In the genomic region with DNA sequence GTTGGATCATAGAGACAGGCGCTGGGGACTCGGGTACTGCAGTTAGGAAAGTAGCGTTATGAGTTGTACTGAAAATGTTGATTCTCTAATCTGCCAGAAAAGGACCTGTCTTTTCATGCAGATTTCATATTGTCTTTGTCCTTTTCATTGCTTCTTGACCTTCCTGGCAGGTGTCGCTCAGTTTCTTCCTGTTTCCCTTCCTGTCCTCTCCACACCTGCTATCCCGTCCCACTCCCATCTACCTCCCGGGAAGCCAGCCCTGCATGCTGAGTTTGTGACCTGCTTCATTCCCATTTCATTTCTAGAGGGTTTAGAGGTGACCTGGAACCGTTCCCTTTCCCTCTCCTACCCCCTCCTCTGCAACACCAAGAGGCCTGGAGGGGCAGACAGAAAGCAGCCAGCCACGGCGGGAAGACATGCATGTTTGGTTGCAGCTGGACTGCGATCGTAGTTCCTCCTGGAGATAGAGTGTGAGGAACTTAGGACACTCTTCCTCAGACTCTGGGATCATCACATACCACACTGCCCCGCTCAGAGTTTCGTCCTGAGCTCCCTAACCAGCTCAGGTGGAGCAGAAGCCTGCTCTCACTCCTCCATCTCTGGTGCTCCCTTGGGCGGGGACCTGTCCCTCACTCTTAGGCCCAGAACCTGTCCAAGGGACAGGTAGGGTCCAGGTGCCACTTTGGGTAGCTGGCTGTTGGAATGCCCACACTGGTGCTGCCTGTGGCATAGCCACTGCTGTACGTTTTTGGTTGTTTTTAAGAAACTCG, we compare ENCODE assay signal across 21 cellular contexts. TPM values are rescaled to one million over a fixed set of nuclear protein-coding genes. Genes with fewer than 3 reads are reported as not detected.
A peak's percentile ranks its signal among the peaks of the same experiment; 100 is the strongest.
DNase-seq lines count a peak whose midpoint lies in the region; ATAC-seq, FAIRE-seq and TF ChIP-seq lines count a peak whose summit lies in the region.
"Had no signal": no experiment of that assay in that cellular context is flagged by ENCODE, and none has a peak within 500 bp of the region (broad histone marks: within the 10 kb centered on the region; RNA-seq: fewer than 3 reads in every experiment).

No MANE protein-coding gene starts in this region.

- H3K9me2 ChIP-seq in GM23338 (ENCODE audit: insufficient read depth) (no peaks in the 10 kb centered on the region), hepatocyte (replicated peaks; ENCODE audit: insufficient read depth) (no peaks in the 10 kb centered on the region)

- TF ChIP-seq RAD21 in HepG2 (CRISPR knock-in tag; IDR thresholded peaks at IDR 0.05), result no peak

- no peak for FAIRE-seq in HepG2 (lab: Jason Lieb, UNC)
- FAIRE-seq: A204.1, G401.6 had no signal

- no peaks in the 10 kb centered on the region; the same call in 1 of the 2 replicates for H4K20me1 ChIP-seq in GM23338 (replicated peaks; ENCODE audit: insufficient read depth)
- H4K20me1 ChIP-seq in HepG2 (ENCODE audit: insufficient read depth, low read length), result no peaks in the 10 kb centered on the region
- no peaks in the 10 kb centered on the region for H4K20me1 ChIP-seq in hepatocyte (ENCODE audit: insufficient read depth, poor library complexity, severe bottlenecking)

- H3K79me2 ChIP-seq in GM23338 (replicated peaks; ENCODE audit: insufficient read depth) (no peaks in the 10 kb centered on the region), HepG2 (ENCODE audit: insufficient read depth, low read length) (no peaks in the 10 kb centered on the region), hepatocyte (no peaks in the 10 kb centered on the region)

- ATAC-seq in GM23338 (peak; percentile 63), HepG2 (no peak; the same call in 2 of the 3 replicates)

- no peak for TF ChIP-seq CTCF in GM23338 (conservative IDR thresholded peaks at IDR 0.05; ENCODE audit: low read depth in 2 of 2)
- TF ChIP-seq CTCF in endodermal cell (conservative IDR thresholded peaks at IDR 0.05), result no peak
- no peak for TF ChIP-seq CTCF in HepG2 (CRISPR knock-in tag; IDR thresholded peaks at IDR 0.05)
- no peak for TF ChIP-seq CTCF in hepatocyte (IDR thresholded peaks at IDR 0.05; ENCODE audit: poor library complexity)

- BruUV-seq in HepG2 (replicated peaks; lab: Mats Ljungman, UMichigan), result no TSS peak

- H3K27ac ChIP-seq in GM23338 (ENCODE audit: low read depth) (peak overlapping the region; percentile 78), endodermal cell (ENCODE audit: low read depth, low read length) (no peak overlapping the region), HepG2 (ENCODE audit: extremely low read length, insufficient read depth, low read length) (no peak overlapping the region), hepatocyte (no peak overlapping the region)
- H3K27ac ChIP-seq: C4-2B, SK-N-MC had no signal

- no peaks in the 10 kb centered on the region for H3K9me3 ChIP-seq in endodermal cell (ENCODE audit: control insufficient read depth, low read length)
- no peaks in the 10 kb centered on the region for H3K9me3 ChIP-seq in HepG2 (ENCODE audit: low read length)
- no peaks in the 10 kb centered on the region for H3K9me3 ChIP-seq in hepatocyte (ENCODE audit: low read depth)

- H3F3A ChIP-seq in GM23338 (replicated peaks; ENCODE audit: low read depth), result 0 out of 2 replicates have a peak, but pooled peaks cover 10% of the 10 kb centered on the region

- H3K36me3 ChIP-seq in GM23338 (ENCODE audit: insufficient read depth) (peaks cover 4% of the 10 kb centered on the region; the same call in 1 of the 2 replicates), endodermal cell (ENCODE audit: control insufficient read depth, insufficient read depth, low read length) (peaks cover 20% of the 10 kb centered on the region), HepG2 (replicated peaks in 1 of 2; ENCODE audit: control insufficient read depth in 1 of 2, insufficient read depth in 2 of 2, low read length in 2 of 2) (peaks cover 13 to 27% of the 10 kb centered on the region in 2 experiments; a peak in 4 of 5 replicates), hepatocyte (replicated peaks; ENCODE audit: insufficient read depth, low read depth) (peaks cover 5% of the 10 kb centered on the region)

- intact Hi-C loops in HepG2 (cut with micrococcal nuclease; ENCODE audit: unreplicated experiment), result no loop called here

- H3K4me2 ChIP-seq in GM23338 (peak overlapping the region; percentile 70), HepG2 (ENCODE audit: low read depth, low read length) (no peak overlapping the region), hepatocyte (no peak overlapping the region)

- no peaks in the 10 kb centered on the region for H3K27me3 ChIP-seq in GM23338 (ENCODE audit: insufficient read depth)
- H3K27me3 ChIP-seq in endodermal cell (ENCODE audit: control insufficient read depth, insufficient read depth, low read length, poor library complexity, severe bottlenecking), result no peaks in the 10 kb centered on the region
- H3K27me3 ChIP-seq in HepG2 (ENCODE audit: control insufficient read depth in 1 of 2, insufficient read depth in 2 of 2, low read length in 2 of 2), result no peaks in the 10 kb centered on the region; a peak in 1 of 5 replicates
- H3K27me3 ChIP-seq in hepatocyte, result no peaks in the 10 kb centered on the region

- DNase-seq in GM23338 (ENCODE audit: low spot score) (peak; percentile 58), NCI-H146 (lab: John Stamatoyannopoulos, UW) (peak; percentile 59), endodermal cell (peak; percentile 63), HepG2 (ENCODE audit: low spot score) (no peak), hepatocyte (ENCODE audit: low spot score) (no peak), NCI-H748 treated with DMSO at 0.1 percent for 48 hours (lab: John Stamatoyannopoulos, UW) (no peak)
- no peak for DNase-seq in stimulated activated CD4-positive, alpha-beta T cell treated with anti-CD3 and anti-CD28 coated beads, Interleukin-2, amount 100 ng/mL, for 48 hours
- DNase-seq in activated CD4-positive, CD25-positive, alpha-beta regulatory T cell treated with anti-CD3 and anti-CD28 coated beads, Interleukin-2, amount 50 U/mL, for 72 hours, result no peak
- DNase-seq: Calu3; CD8-positive, alpha-beta memory T cell; GOT3; KG1; NCI-H1092 treated with DMSO at 0.1 percent for 48 hours; NCI-H1436 treated with DMSO at 0.1 percent for 48 hours; NCI-H2029 treated with DMSO at 0.1 percent for 48 hours; NCI-H446; SHP77 had no signal

- H3K27ac Mint-ChIP-seq in GM23338 (peak overlapping the region; percentile 84), endodermal cell (peak overlapping the region; percentile 57)
- H3K27ac Mint-ChIP-seq: CD8-positive, alpha-beta memory T cell had no signal

- POLR2A ChIA-PET in HepG2 (lab: Yijun Ruan, JAX), result interaction anchor here (0.9 to 1.8 kb wide), 2 partner anchors 10 kb away, joined by 4 to 5 read pairs; no protein-coding TSS in a partner anchor

- H3K4me3 ChIP-seq in GM23338 (peak overlapping the region; percentile 32), endodermal cell (ENCODE audit: low read length) (no peak overlapping the region), HepG2 (replicated peaks in 1 of 3; ENCODE audit: insufficient read depth in 1 of 3, low read depth in 2 of 3, low read length in 3 of 3) (no peak overlapping the region), hepatocyte (no peak overlapping the region)
- H3K4me3 ChIP-seq: SK-N-MC had no signal

- H3K4me1 ChIP-seq in GM23338 (ENCODE audit: insufficient read depth), result peaks cover 34% of the 10 kb centered on the region
- no peaks in the 10 kb centered on the region for H3K4me1 ChIP-seq in endodermal cell (ENCODE audit: control insufficient read depth, insufficient read depth, low read length)
- H3K4me1 ChIP-seq in HepG2 (ENCODE audit: insufficient read depth, low read length), result no peaks in the 10 kb centered on the region
- no peaks in the 10 kb centered on the region for H3K4me1 ChIP-seq in hepatocyte (ENCODE audit: insufficient read depth)

- H3K4me1 Mint-ChIP-seq in GM23338 (peaks cover 45% of the 10 kb centered on the region), endodermal cell (peaks cover 15% of the 10 kb centered on the region)
- H3K4me1 Mint-ChIP-seq: CD8-positive, alpha-beta memory T cell had no signal

- H3K36me3 Mint-ChIP-seq in GM23338 (ENCODE audit: low read depth), result peaks cover 29% of the 10 kb centered on the region
- H3K36me3 Mint-ChIP-seq in endodermal cell (ENCODE audit: low read depth), result peaks cover 27% of the 10 kb centered on the region

- H3K9ac ChIP-seq in endodermal cell (ENCODE audit: extremely low read depth, low read length, poor library complexity, severe bottlenecking), result no peak overlapping the region
- H3K9ac ChIP-seq in HepG2 (ENCODE audit: insufficient read depth, low read depth, low read length), result no peak overlapping the region

- TF ChIP-seq POLR2A in HepG2 (IDR thresholded peaks at IDR 0.05; ENCODE audit: insufficient read depth in 1 of 2, low read depth in 2 of 2, low read length in 2 of 2), result no peak

- H3K27me3 Mint-ChIP-seq in GM23338 (ENCODE audit: insufficient read depth, low read depth, poor library complexity) (no peaks in the 10 kb centered on the region), endodermal cell (ENCODE audit: insufficient read depth) (no peaks in the 10 kb centered on the region)
- H3K27me3 Mint-ChIP-seq: CD8-positive, alpha-beta memory T cell had no signal

- in situ Hi-C loops in HepG2 (cut with HindIII; ENCODE audit: extremely low pct_ligation_motif_present, low pct_unique_long_range_greater_than_20kb), result no loop called here

- H3K4me3 Mint-ChIP-seq in GM23338, result peak overlapping the region; percentile 49
- no peak overlapping the region for H3K4me3 Mint-ChIP-seq in endodermal cell
- H3K4me3 Mint-ChIP-seq: CD8-positive, alpha-beta memory T cell had no signal

- CTCF ChIA-PET in HepG2 (lab: Yijun Ruan, JAX; ENCODE audit: low intra/inter-chr PET ratio, low total read pairs), result no interaction called here

- H3K9me3 Mint-ChIP-seq in GM23338, result no peaks in the 10 kb centered on the region
- H3K9me3 Mint-ChIP-seq in endodermal cell, result no peaks in the 10 kb centered on the region
- H3K9me3 Mint-ChIP-seq: CD8-positive, alpha-beta memory T cell had no signal

- TF ChIP-seq EP300 in HepG2 (IDR thresholded peaks at IDR 0.05; ENCODE audit: low read depth in 2 of 2, low read length in 2 of 2) (no peak), HepG2 (CRISPR knock-in tag; IDR thresholded peaks at IDR 0.05; ENCODE audit: borderline replicate concordance) (no peak)

- no peak overlapping the region for H2AFZ ChIP-seq in GM23338
- H2AFZ ChIP-seq in HepG2 (ENCODE audit: low read length), result no peak overlapping the region
- H2AFZ ChIP-seq in hepatocyte, result no peak overlapping the region

- WGBS in endodermal cell (ENCODE audit: insufficient coverage in 1 of 2, insufficient read length in 1 of 2), 2 experiments, result 78 to 82% methylated on average over 12 to 16 of the region's 16 CpGs
- WGBS in HepG2 (ENCODE audit: low lambda C conversion rate), result 93% methylated on average over 16 of the region's 16 CpGs
- 82% methylated on average over 16 of the region's 16 CpGs for WGBS in hepatocyte (ENCODE audit: low lambda C conversion rate, missing lambda C conversion rate)

RNA-seq across cellular contexts. Expression of a gene that starts 23.9 kb away (rescaled TPM):
- total RNA-seq in GM23338 (2014; rRNA removed; shearing (Covaris generic)), result 116 and 150 TPM in 2 replicates
- polyA plus RNA-seq in GM23338 (2016; fragmentation: Nextera tagmentation; extraction: Ambion mirVana), result 21.4 and 24.1 TPM in 2 replicates
- 10 to 100 TPM in 1 of 2 donors, 1 to 10 TPM in 1; 9.4 to 18.0 TPM for total RNA-seq in endodermal cell
- 22.0 TPM for polyA plus RNA-seq in endodermal cell (2013, experiment 1 of 2)
- 12.8 TPM for polyA plus RNA-seq in endodermal cell (2013, experiment 2 of 2)
- not detected in 2 replicates for total RNA-seq in HepG2 (2016; rRNA removed; fragmentation: Illumina TruSeq; extraction: Trizol)
- total RNA-seq in HepG2 (2016; cell fraction: cytosol; rRNA removed; fragmentation: Illumina TruSeq; extraction: Trizol; ENCODE audit: low read depth), result not detected in 2 replicates
- 0.22 TPM in 1 of 2 replicates, not detected in the other for total RNA-seq in HepG2 (2016; cell fraction: insoluble cytoplasmic fraction; rRNA removed; fragmentation: Illumina TruSeq; extraction: Trizol)
- total RNA-seq in HepG2 (2016; cell fraction: membrane; rRNA removed; fragmentation: Illumina TruSeq; extraction: Trizol), result not detected in 2 replicates
- 0.96 TPM in 1 of 2 replicates, not detected in the other for total RNA-seq in HepG2 (2016; cell fraction: nucleus; rRNA removed; fragmentation: Illumina TruSeq; extraction: Trizol)
- polyA plus RNA-seq in HepG2 (2011; rRNA removed), result 0.03 TPM in 2 replicates
- 0.03 and 0.14 TPM in 2 replicates for polyA plus RNA-seq in HepG2 (2011; cell fraction: cytosol; rRNA removed)
- polyA plus RNA-seq in HepG2 (2011; cell fraction: nucleus; rRNA removed), result 0.28 and 0.32 TPM in 2 replicates
- 0.08 and 0.20 TPM in 2 replicates for polyA plus RNA-seq in HepG2 (2012)
- 0.18 TPM in 1 of 2 replicates, not detected in the other for polyA plus RNA-seq in HepG2 (2016; cell fraction: cytosol; fragmentation: Illumina TruSeq; extraction: Trizol; ENCODE audit: low read depth)
- 0.04 TPM in 1 of 2 replicates, not detected in the other for polyA plus RNA-seq in HepG2 (2016; cell fraction: insoluble cytoplasmic fraction; fragmentation: Illumina TruSeq; extraction: Trizol; ENCODE audit: low read depth)
- polyA plus RNA-seq in HepG2 (2016; cell fraction: membrane; fragmentation: Illumina TruSeq; extraction: Trizol; ENCODE audit: low read depth), result not detected in 2 replicates
- polyA plus RNA-seq in HepG2 (2016; cell fraction: nucleus; fragmentation: Illumina TruSeq; extraction: Trizol; ENCODE audit: insufficient read depth, low read depth), result 0.15 and 0.55 TPM in 2 replicates
- polyA minus RNA-seq in HepG2 (2011; rRNA and poly(A)+ RNA removed; ENCODE audit: low replicate concordance), result 41.8 TPM in 1 of 2 replicates, not detected in the other
- polyA minus RNA-seq in HepG2 (2011; cell fraction: cytosol; rRNA and poly(A)+ RNA removed), result 0.20 TPM in 1 of 2 replicates, not detected in the other
- 0.39 TPM in 1 of 2 replicates, not detected in the other for polyA minus RNA-seq in HepG2 (2011; cell fraction: nucleus; rRNA and poly(A)+ RNA removed)
- 7.3 and 16.0 TPM in 2 replicates for total RNA-seq in hepatocyte
- 30.0 and 32.8 TPM in 2 replicates for polyA plus RNA-seq in hepatocyte
- polyA plus RNA-seq: CD8-positive, alpha-beta memory T cell had no signal

RNA-seq across cellular contexts. Expression of a gene that starts 52.7 kb away (rescaled TPM):
- 26.1 and 29.2 TPM in 2 replicates for total RNA-seq in GM23338 (2014; rRNA removed; shearing (Covaris generic))
- polyA plus RNA-seq in GM23338 (2016; fragmentation: Nextera tagmentation; extraction: Ambion mirVana) (5.0 and 5.1 TPM in 2 replicates), HepG2 (2011; rRNA removed) (17.8 and 19.2 TPM in 2 replicates), hepatocyte (2.7 and 3.5 TPM in 2 replicates)
- total RNA-seq in endodermal cell (10 to 100 TPM; 24.4 to 28.1 TPM), HepG2 (2016; rRNA removed; fragmentation: Illumina TruSeq; extraction: Trizol) (24.0 and 24.2 TPM in 2 replicates), hepatocyte (13.0 and 15.9 TPM in 2 replicates)
- 18.4 TPM for polyA plus RNA-seq in endodermal cell (2013, experiment 1 of 2)
- polyA plus RNA-seq in endodermal cell (2013, experiment 2 of 2), result 16.2 TPM
- total RNA-seq in HepG2 (2016; cell fraction: cytosol; rRNA removed; fragmentation: Illumina TruSeq; extraction: Trizol; ENCODE audit: low read depth), result 19.2 and 21.2 TPM in 2 replicates
- 20.1 and 23.6 TPM in 2 replicates for total RNA-seq in HepG2 (2016; cell fraction: insoluble cytoplasmic fraction; rRNA removed; fragmentation: Illumina TruSeq; extraction: Trizol)
- total RNA-seq in HepG2 (2016; cell fraction: membrane; rRNA removed; fragmentation: Illumina TruSeq; extraction: Trizol), result 13.4 and 14.5 TPM in 2 replicates
- 17.8 and 25.0 TPM in 2 replicates for total RNA-seq in HepG2 (2016; cell fraction: nucleus; rRNA removed; fragmentation: Illumina TruSeq; extraction: Trizol)
- 11.8 and 11.9 TPM in 2 replicates for polyA plus RNA-seq in HepG2 (2011; cell fraction: cytosol; rRNA removed)
- 26.2 and 27.3 TPM in 2 replicates for polyA plus RNA-seq in HepG2 (2011; cell fraction: nucleus; rRNA removed)
- polyA plus RNA-seq in HepG2 (2012), result 18.6 and 19.8 TPM in 2 replicates
- 2.0 and 3.0 TPM in 2 replicates for polyA plus RNA-seq in HepG2 (2016; cell fraction: cytosol; fragmentation: Illumina TruSeq; extraction: Trizol; ENCODE audit: low read depth)
- 11.1 and 12.4 TPM in 2 replicates for polyA plus RNA-seq in HepG2 (2016; cell fraction: insoluble cytoplasmic fraction; fragmentation: Illumina TruSeq; extraction: Trizol; ENCODE audit: low read depth)
- 4.1 and 5.3 TPM in 2 replicates for polyA plus RNA-seq in HepG2 (2016; cell fraction: membrane; fragmentation: Illumina TruSeq; extraction: Trizol; ENCODE audit: low read depth)
- polyA plus RNA-seq in HepG2 (2016; cell fraction: nucleus; fragmentation: Illumina TruSeq; extraction: Trizol; ENCODE audit: insufficient read depth, low read depth), result 26.3 and 28.1 TPM in 2 replicates
- polyA minus RNA-seq in HepG2 (2011; rRNA and poly(A)+ RNA removed; ENCODE audit: low replicate concordance), result 39.7 and 48.1 TPM in 2 replicates
- 14.7 and 15.5 TPM in 2 replicates for polyA minus RNA-seq in HepG2 (2011; cell fraction: cytosol; rRNA and poly(A)+ RNA removed)
- 24.3 and 29.0 TPM in 2 replicates for polyA minus RNA-seq in HepG2 (2011; cell fraction: nucleus; rRNA and poly(A)+ RNA removed)

Comparison
In these comparisons a context has a peak if more than half of its experiments do, and no peak if none do; other contexts are left out.
1. DNase-seq: peak in GM23338 (single experiment), NCI-H146 (single experiment) and endodermal cell (single experiment); none in HepG2 (single experiment), stimulated activated CD4-positive, alpha-beta T cell treated with anti-CD3 and anti-CD28 coated beads, Interleukin-2, amount 100 ng/mL, for 48 hours (0 of 2), activated CD4-positive, CD25-positive, alpha-beta regulatory T cell treated with anti-CD3 and anti-CD28 coated beads, Interleukin-2, amount 50 U/mL, for 72 hours (single experiment), hepatocyte (single experiment) and NCI-H748 treated with DMSO at 0.1 percent for 48 hours (single experiment).